ENCODE assay signal across 9 cellular contexts in genomic region chr14:35532783-35533356, GRCh38. TPM values are rescaled to one million over a fixed set of nuclear protein-coding genes. Genes with fewer than 3 reads are reported as not detected.
DNase-seq lines count a peak whose midpoint lies in the region; ATAC-seq and TF ChIP-seq lines count a peak whose summit lies in the region.
"Had no signal": no experiment of that assay in that cellular context is flagged by ENCODE, and none has a peak within 500 bp of the region (broad histone marks: within the 10 kb centered on the region; RNA-seq: fewer than 3 reads in every experiment).

No MANE protein-coding gene starts in this region.

- H3K36me3 Mint-ChIP-seq in CD4-positive, alpha-beta memory T cell, result peaks cover 2 to 8% of the 10 kb centered on the region in 2 donors

- peaks cover 1 to 17% (median 11%) of the 10 kb centered on the region in 4 donors for H3K4me1 Mint-ChIP-seq in CD4-positive, alpha-beta memory T cell

- H3K9me3 ChIP-seq in CD4-positive, alpha-beta memory T cell (ENCODE audit: control insufficient read depth in 1 of 2, low read length in 2 of 2), result no peaks in the 10 kb centered on the region
- H3K9me3 ChIP-seq in muscle layer of colon (ENCODE audit: low read length), result no peaks in the 10 kb centered on the region

- ATAC-seq in HG02798 (IDR thresholded peaks at IDR 0.05; ENCODE audit: poor library complexity, unreplicated experiment) (peak; percentile 3), GM21576 (IDR thresholded peaks at IDR 0.05; ENCODE audit: unreplicated experiment) (no peak)

- intact Hi-C loops in CD4-positive, alpha-beta memory T cell (cut with micrococcal nuclease), result no loop called here

- no peak overlapping the region for H3K27ac ChIP-seq in CD4-positive, alpha-beta memory T cell (ENCODE audit: low read depth, low read length)
- no peak overlapping the region for H3K27ac ChIP-seq in muscle layer of colon (ENCODE audit: low read depth, low read length)

- H3K27me3 Mint-ChIP-seq in CD4-positive, alpha-beta memory T cell, result peaks cover 37 to 40% of the 10 kb centered on the region in 2 donors

- H3K4me1 ChIP-seq in CD4-positive, alpha-beta memory T cell (ENCODE audit: insufficient read depth, low read length), result peaks cover 20% of the 10 kb centered on the region
- no peaks in the 10 kb centered on the region for H3K4me1 ChIP-seq in muscle layer of colon (ENCODE audit: insufficient read depth, low read length)

- POLR2A ChIA-PET in CD4-positive, alpha-beta memory T cell (lab: Charles Lee; ENCODE audit: partially characterized antibody), result no interaction called here

- no peak overlapping the region for H3K27ac Mint-ChIP-seq in CD4-positive, alpha-beta memory T cell

- no peak for TF ChIP-seq CTCF in astrocyte of the spinal cord (IDR thresholded peaks at IDR 0.05; ENCODE audit: low read depth, low read length)

- peak overlapping the region; percentile 70 to 83 (median 78) for H3K4me3 Mint-ChIP-seq in CD4-positive, alpha-beta memory T cell

- H3K36me3 ChIP-seq in CD4-positive, alpha-beta memory T cell (ENCODE audit: insufficient read depth, low read length), result no peaks in the 10 kb centered on the region
- no peaks in the 10 kb centered on the region for H3K36me3 ChIP-seq in muscle layer of colon (ENCODE audit: insufficient read depth, low read length)

- CTCF ChIA-PET in CD4-positive, alpha-beta memory T cell (lab: Charles Lee; ENCODE audit: partially characterized antibody), result interaction anchor here (1.0 kb wide), 1 partner anchor 11 kb away, joined by 3 read pairs; no protein-coding TSS in a partner anchor

- peaks cover 21% of the 10 kb centered on the region for H3K27me3 ChIP-seq in CD4-positive, alpha-beta memory T cell (ENCODE audit: insufficient read depth, low read length)
- peaks cover 32 to 44% of the 10 kb centered on the region in 2 donors for H3K27me3 ChIP-seq in muscle layer of colon (ENCODE audit: control insufficient read depth in 1 of 2, insufficient read depth in 2 of 2, low read length in 2 of 2)

- no peak overlapping the region for H3K9ac ChIP-seq in muscle layer of colon (ENCODE audit: low read length)

- H3K9me3 Mint-ChIP-seq in CD4-positive, alpha-beta memory T cell, result no peaks in the 10 kb centered on the region

- peak overlapping the region; percentile 42 to 52 for H3K4me3 ChIP-seq in CD4-positive, alpha-beta memory T cell (ENCODE audit: low read length in 2 of 2)
- peak overlapping the region; percentile 47 for H3K4me3 ChIP-seq in astrocyte of the spinal cord (ENCODE audit: low read depth, low read length)
- peak overlapping the region; percentile 15 to 18 for H3K4me3 ChIP-seq in muscle layer of colon (ENCODE audit: low read depth in 1 of 2, low read length in 2 of 2)

- DNase-seq in CD4-positive, alpha-beta memory T cell, result no peak
- DNase-seq in astrocyte of the spinal cord (ENCODE audit: low read depth, low spot score) (no peak), foreskin melanocyte (no peak), SK-N-DZ (ENCODE audit: low spot score) (no peak)
- no peak for DNase-seq in stimulated activated naive CD4-positive, alpha-beta T cell treated with Interleukin-2 at 50 U/mL for 16 hours (lab: John Stamatoyannopoulos, UW)

- in situ Hi-C loops in astrocyte of the spinal cord (cut with HindIII; ENCODE audit: low sequenced_read_pairs), result no loop called here

RNA-seq across cellular contexts. Expression of gene INSM2, which starts 1.1 kb away (rescaled TPM):
- total RNA-seq in CD4-positive, alpha-beta memory T cell, result not detected
- polyA plus RNA-seq in CD4-positive, alpha-beta memory T cell, result not detected
- 206 and 210 TPM in 2 replicates for polyA plus RNA-seq in SK-N-DZ (2014; cell fraction: cytosol; rRNA removed)
- polyA plus RNA-seq in SK-N-DZ (2014; cell fraction: nucleus; rRNA removed), result 271 and 351 TPM in 2 replicates
- total RNA-seq: dermis microvascular lymphatic vessel endothelial cell had no signal
